8 cellular contexts compared by ENCODE assay signal in the genomic region with DNA sequence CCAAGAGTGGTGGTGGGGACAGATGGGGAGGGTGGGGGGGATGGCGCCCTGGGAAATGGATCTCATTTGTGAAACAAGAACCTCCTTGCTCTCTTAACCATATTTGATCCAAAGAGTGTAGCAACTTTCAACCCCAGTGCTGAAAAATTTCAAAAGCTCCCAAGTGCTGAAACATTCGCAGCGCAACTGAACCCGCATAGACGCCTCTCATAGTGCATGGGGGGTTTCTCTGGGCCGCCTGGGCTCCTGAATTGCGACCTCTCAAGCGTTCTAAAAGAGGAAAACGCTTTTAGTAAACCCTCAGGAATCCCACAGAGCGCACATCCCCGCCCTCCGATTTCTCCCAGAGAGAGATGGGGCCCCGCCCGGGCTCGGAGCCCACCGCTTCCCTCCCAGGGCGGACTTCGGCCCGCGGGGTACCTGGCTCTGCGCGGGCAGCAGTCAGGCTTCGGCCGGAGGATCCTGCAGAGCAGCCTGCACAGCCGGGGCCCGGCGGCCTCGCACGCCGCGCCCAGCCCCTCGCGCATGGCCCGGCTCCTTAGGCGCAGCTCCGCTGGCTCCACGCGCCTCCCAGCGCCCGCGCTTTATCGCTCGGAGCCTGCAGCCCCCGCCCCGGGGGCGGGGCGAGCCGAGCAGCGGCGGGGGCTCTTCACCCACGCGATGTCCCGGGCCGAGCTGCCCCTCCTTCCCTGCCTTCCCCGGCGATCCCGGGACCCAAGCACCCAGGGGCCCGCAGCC. TPM values are rescaled to one million over a fixed set of nuclear protein-coding genes. Genes with fewer than 3 reads are reported as not detected.
DNase-seq lines count a peak whose midpoint lies in the region; ATAC-seq and TF ChIP-seq lines count a peak whose summit lies in the region.

No MANE protein-coding gene starts in this region.

- H3K4me3 ChIP-seq in testis, result peak overlapping the region; percentile 24 to 52

- H3K9me3 ChIP-seq in testis, result no peaks in the 10 kb centered on the region

- peak overlapping the region; percentile 3 for H3K4me3 Mint-ChIP-seq in activated CD4-positive, alpha-beta T cell treated with anti-CD3 and anti-CD28 coated beads, Interleukin-2, amount 10 ng/mL, durations not matched to agents 24 days and 14 days
- H3K4me3 Mint-ChIP-seq in activated CD4-positive, alpha-beta memory T cell treated with anti-CD3 and anti-CD28 coated beads, Interleukin-2, amount 10 ng/mL, durations not matched to agents 7 days and 5 days, result no peak overlapping the region

- TF ChIP-seq CTCF in testis (IDR thresholded peaks at IDR 0.05), result no peak

- intact Hi-C loops in activated CD4-positive, alpha-beta T cell treated with anti-CD3 and anti-CD28 coated beads, Interleukin-2, amount 10 ng/mL, durations not matched to agents 24 days and 14 days (cut with micrococcal nuclease), result no loop called here
- intact Hi-C loops in testis (cut with DNase I; ENCODE audit: low total_unique reads), result no loop called here

- H3K36me3 ChIP-seq in testis (ENCODE audit: low read depth, missing control alignments), result no peaks in the 10 kb centered on the region

- H3K27me3 ChIP-seq in testis, result no peaks in the 10 kb centered on the region

- no peak overlapping the region for H3K27ac ChIP-seq in testis

- no peak for TF ChIP-seq POLR2A in testis (IDR thresholded peaks at IDR 0.05)

- DNase-seq in activated CD4-positive, alpha-beta T cell treated with anti-CD3 and anti-CD28 coated beads, Interleukin-2, amount 10 ng/mL, durations not matched to agents 24 days and 14 days, result peak; percentile 62
- no peak for DNase-seq in activated CD4-positive, alpha-beta T cell treated with anti-CD3 and anti-CD28 coated beads, Interleukin-2, amount 50 U/mL, for 1 hour
- DNase-seq in astrocyte of the hippocampus (ENCODE audit: low read depth, low spot score), result peak; percentile 58
- DNase-seq in left kidney (ENCODE audit: low read depth, low spot score), result peak; percentile 72
- DNase-seq in testis, result peak; percentile 28
- no peak for DNase-seq in activated CD4-positive, alpha-beta memory T cell treated with anti-CD3 and anti-CD28 coated beads, Interleukin-2, amount 10 ng/mL, durations not matched to agents 7 days and 5 days
- DNase-seq in HuH-7.5 (ENCODE audit: low spot score), result no peak

- CTCF ChIA-PET in activated CD4-positive, alpha-beta memory T cell treated with anti-CD3 and anti-CD28 coated beads, Interleukin-2, amount 10 ng/mL, durations not matched to agents 7 days and 5 days (lab: Charles Lee), result interaction anchor here (1.5 kb wide), 1 partner anchor 12 kb away, joined by 9 read pairs; no protein-coding TSS in a partner anchor

- peaks cover 11% of the 10 kb centered on the region for H3K4me1 ChIP-seq in testis

- peaks cover 4% of the 10 kb centered on the region for H3K4me1 Mint-ChIP-seq in activated CD4-positive, alpha-beta T cell treated with anti-CD3 and anti-CD28 coated beads, Interleukin-2, amount 10 ng/mL, durations not matched to agents 24 days and 14 days
- peaks cover 3% of the 10 kb centered on the region for H3K4me1 Mint-ChIP-seq in activated CD4-positive, alpha-beta memory T cell treated with anti-CD3 and anti-CD28 coated beads, Interleukin-2, amount 10 ng/mL, durations not matched to agents 7 days and 5 days

- no peaks in the 10 kb centered on the region for H3K36me3 Mint-ChIP-seq in activated CD4-positive, alpha-beta T cell treated with anti-CD3 and anti-CD28 coated beads, Interleukin-2, amount 10 ng/mL, durations not matched to agents 24 days and 14 days (ENCODE audit: low read depth)
- H3K36me3 Mint-ChIP-seq in activated CD4-positive, alpha-beta memory T cell treated with anti-CD3 and anti-CD28 coated beads, Interleukin-2, amount 10 ng/mL, durations not matched to agents 7 days and 5 days (ENCODE audit: low read depth), result no peaks in the 10 kb centered on the region

- H3K27ac Mint-ChIP-seq in activated CD4-positive, alpha-beta T cell treated with anti-CD3 and anti-CD28 coated beads, Interleukin-2, amount 10 ng/mL, durations not matched to agents 24 days and 14 days, result no peak overlapping the region
- no peak overlapping the region for H3K27ac Mint-ChIP-seq in activated CD4-positive, alpha-beta memory T cell treated with anti-CD3 and anti-CD28 coated beads, Interleukin-2, amount 10 ng/mL, durations not matched to agents 7 days and 5 days

- no peak for ATAC-seq in HG03439 (IDR thresholded peaks at IDR 0.05; ENCODE audit: unreplicated experiment)

- 3 to 13% methylated on average over 12 to 48 of the region's 58 CpGs for WGBS in testis, 2 donors

- H3K27me3 Mint-ChIP-seq in activated CD4-positive, alpha-beta T cell treated with anti-CD3 and anti-CD28 coated beads, Interleukin-2, amount 10 ng/mL, durations not matched to agents 24 days and 14 days, result peaks cover 53% of the 10 kb centered on the region
- peaks cover 47% of the 10 kb centered on the region for H3K27me3 Mint-ChIP-seq in activated CD4-positive, alpha-beta memory T cell treated with anti-CD3 and anti-CD28 coated beads, Interleukin-2, amount 10 ng/mL, durations not matched to agents 7 days and 5 days

- POLR2A ChIA-PET in activated CD4-positive, alpha-beta memory T cell treated with anti-CD3 and anti-CD28 coated beads, Interleukin-2, amount 10 ng/mL, durations not matched to agents 7 days and 5 days (lab: Charles Lee), result interaction anchor here (0.8 to 1.5 kb wide), 3 partner anchors 12 to 87 kb away, joined by 3 to 4 read pairs (median 3); no protein-coding TSS in a partner anchor

- H3K9me3 Mint-ChIP-seq in activated CD4-positive, alpha-beta T cell treated with anti-CD3 and anti-CD28 coated beads, Interleukin-2, amount 10 ng/mL, durations not matched to agents 24 days and 14 days, result no peaks in the 10 kb centered on the region
- H3K9me3 Mint-ChIP-seq in activated CD4-positive, alpha-beta memory T cell treated with anti-CD3 and anti-CD28 coated beads, Interleukin-2, amount 10 ng/mL, durations not matched to agents 7 days and 5 days, result no peaks in the 10 kb centered on the region

RNA-seq across cellular contexts. Expression of gene NOS2, which starts 7.0 kb away (rescaled TPM):
- 0.05 TPM in 1 of 2 replicates, not detected in the other for total RNA-seq in activated CD4-positive, alpha-beta T cell treated with anti-CD3 and anti-CD28 coated beads, Interleukin-2, amount 10 ng/mL, durations not matched to agents 24 days and 14 days
- 1 to 10 TPM in 1 of 2 donors, under 1 TPM in 1; 0.87 to 1.4 TPM for total RNA-seq in testis
- 0.53 TPM for polyA plus RNA-seq in testis (ENCODE audit: insufficient read depth, low read depth, low replicate concordance)
- total RNA-seq in activated CD4-positive, alpha-beta memory T cell treated with anti-CD3 and anti-CD28 coated beads, Interleukin-2, amount 10 ng/mL, durations not matched to agents 7 days and 5 days, result not detected

Comparison
In these comparisons a context has a peak if more than half of its experiments do, and no peak if none do; other contexts are left out.
1. DNase-seq: peak in activated CD4-positive, alpha-beta T cell treated with anti-CD3 and anti-CD28 coated beads, Interleukin-2, amount 10 ng/mL, durations not matched to agents 24 days and 14 days (single experiment), astrocyte of the hippocampus (single experiment), left kidney (single experiment) and testis (single experiment); none in activated CD4-positive, alpha-beta T cell treated with anti-CD3 and anti-CD28 coated beads, Interleukin-2, amount 50 U/mL, for 1 hour (single experiment), activated CD4-positive, alpha-beta memory T cell treated with anti-CD3 and anti-CD28 coated beads, Interleukin-2, amount 10 ng/mL, durations not matched to agents 7 days and 5 days (single experiment) and HuH-7.5 (single experiment).